Comparison of ENCODE assay signal across 14 cellular contexts in genomic region chr9:126587187-126588185, GRCh38. TPM values are rescaled to one million over a fixed set of nuclear protein-coding genes. Genes with fewer than 3 reads are reported as not detected.
DNase-seq lines count a peak whose midpoint lies in the region; ATAC-seq and TF ChIP-seq lines count a peak whose summit lies in the region.
"Had no signal": no experiment of that assay in that cellular context is flagged by ENCODE, and none has a peak within 500 bp of the region (broad histone marks: within the 10 kb centered on the region; RNA-seq: fewer than 3 reads in every experiment).

No MANE protein-coding gene starts in this region.

- peaks cover 20% of the 10 kb centered on the region for H3K4me1 ChIP-seq in muscle layer of colon (ENCODE audit: insufficient read depth, low read length)
- H3K4me1 ChIP-seq in upper lobe of left lung, result peaks cover 0 to 11% (median 6%) of the 10 kb centered on the region in 4 donors

- no peaks in the 10 kb centered on the region for H3K9me3 ChIP-seq in muscle layer of colon (ENCODE audit: low read length)
- no peaks in the 10 kb centered on the region for H3K9me3 ChIP-seq in upper lobe of left lung

- H3K9ac ChIP-seq in muscle layer of colon (ENCODE audit: low read length), result no peak overlapping the region

- H3K27ac ChIP-seq in muscle layer of colon (ENCODE audit: low read depth, low read length) (peak overlapping the region; percentile 16), upper lobe of left lung (no peak overlapping the region)

- H3K36me3 ChIP-seq in muscle layer of colon (ENCODE audit: insufficient read depth, low read length), result no peaks in the 10 kb centered on the region
- H3K36me3 ChIP-seq in upper lobe of left lung, result no peaks in the 10 kb centered on the region

- no peak for TF ChIP-seq POLR2A in upper lobe of left lung (IDR thresholded peaks at IDR 0.05)

- intact Hi-C loops in Right ventricle myocardium superior (cut with DNase I), result no loop called here

- in situ Hi-C loops in ACHN (cut with HindIII; ENCODE audit: low pct_ligation_motif_present, low pct_unique_long_range_greater_than_20kb, low sequenced_read_pairs), result no loop called here

- TF ChIP-seq EP300 in upper lobe of left lung (IDR thresholded peaks at IDR 0.05), result no peak

- ATAC-seq in Right ventricle myocardium superior (ENCODE audit: poor library complexity) (peak; percentile 90), upper lobe of left lung (ENCODE audit: low FRiP score in 2 of 2) (peak; percentile 50 to 58)
- ATAC-seq: activated naive CD4-positive, alpha-beta T cell treated with anti-CD3 and anti-CD28 coated beads, Interleukin-2, amount 50 U/mL, for 72 hours had no signal

- H3K4me3 ChIP-seq in muscle layer of colon (ENCODE audit: low read depth in 1 of 2, low read length in 2 of 2) (no peak overlapping the region), upper lobe of left lung (no peak overlapping the region)

- no peak for TF ChIP-seq CTCF in upper lobe of left lung (IDR thresholded peaks at IDR 0.05)

- 59 to 68% methylated on average over 9 to 20 of the region's 20 CpGs for WGBS in upper lobe of left lung, 2 donors

- H3K27me3 ChIP-seq in muscle layer of colon (ENCODE audit: control insufficient read depth in 1 of 2, insufficient read depth in 2 of 2, low read length in 2 of 2) (no peaks in the 10 kb centered on the region), upper lobe of left lung (no peaks in the 10 kb centered on the region)

- peak; percentile 40 for DNase-seq in NCI-H82 (lab: John Stamatoyannopoulos, UW)
- DNase-seq in NCI-H82 treated with DMSO at 0.1 percent for 48 hours (lab: John Stamatoyannopoulos, UW; ENCODE audit: unreplicated experiment), result no peak
- DNase-seq in Right ventricle myocardium superior, result peak; percentile 89
- DNase-seq in upper lobe of left lung, result peak in 1 of 2 donors; percentile 40
- DNase-seq in ACHN, result no peak
- no peak for DNase-seq in stimulated activated CD4-positive, alpha-beta T cell treated with anti-CD3 and anti-CD28 coated beads, Interleukin-1b, Interleukin-23, amount 100 ng/mL, for 48 hours
- no peak for DNase-seq in epidermal melanocyte (ENCODE audit: insufficient read length, low spot score)
- DNase-seq: activated CD4-positive, alpha-beta T cell treated with anti-CD3 and anti-CD28 coated beads for 1 hour; GDM1; NCI-H2029 treated with DMSO at 0.1 percent for 48 hours; stimulated activated CD4-positive, alpha-beta T cell treated with anti-CD3 and anti-CD28 coated beads, Interleukin-4, amount 100 ng/mL, for 4 hours had no signal

RNA-seq across cellular contexts. Expression of gene LMX1B, which starts 26.2 kb away (rescaled TPM):
- total RNA-seq in Right ventricle myocardium superior (0.70 TPM), upper lobe of left lung (under 1 TPM in 2 of 6 donors, not detected in 4; 0.14 to 0.40 TPM)
- total RNA-seq: activated naive CD4-positive, alpha-beta T cell treated with anti-CD3 and anti-CD28 coated beads, Interleukin-2, amount 50 U/mL, for 72 hours; mononuclear cell had no signal

Comparison
In these comparisons a context has a peak if more than half of its experiments do, and no peak if none do; other contexts are left out.
1. DNase-seq: peak in NCI-H82 (single experiment) and Right ventricle myocardium superior (single experiment); none in NCI-H82 treated with DMSO at 0.1 percent for 48 hours (single experiment), ACHN (single experiment), stimulated activated CD4-positive, alpha-beta T cell treated with anti-CD3 and anti-CD28 coated beads, Interleukin-1b, Interleukin-23, amount 100 ng/mL, for 48 hours (single experiment) and epidermal melanocyte (single experiment).